Comparison of ENCODE assay signal across 7 cellular contexts in the genomic region with DNA sequence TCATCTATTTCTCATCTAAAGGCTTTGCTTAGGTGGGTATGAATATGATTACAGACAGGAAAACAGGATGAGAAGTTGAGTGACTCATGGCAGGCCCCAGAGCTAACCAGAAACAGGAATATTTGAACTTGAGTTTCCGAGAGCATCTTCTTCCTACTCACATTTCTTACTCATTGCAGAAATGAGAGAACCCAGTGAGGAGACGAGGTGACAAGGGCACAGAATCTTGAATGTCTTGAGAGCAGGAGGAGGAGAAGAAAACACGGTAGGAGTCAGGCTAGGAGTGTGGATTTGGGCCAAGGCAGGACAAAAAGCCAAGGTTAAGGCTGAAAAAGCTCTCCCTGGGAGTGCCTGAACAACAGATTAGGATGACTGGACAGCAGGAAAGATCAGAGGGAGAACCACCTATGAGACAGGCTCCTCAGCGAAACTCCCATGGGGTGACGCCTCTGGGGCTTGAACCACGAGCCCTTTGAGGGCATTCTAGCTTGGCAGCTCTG. TPM values are rescaled to one million over a fixed set of nuclear protein-coding genes. Genes with fewer than 3 reads are reported as not detected.
DNase-seq lines count a peak whose midpoint lies in the region; ATAC-seq, FAIRE-seq and TF ChIP-seq lines count a peak whose summit lies in the region.
"Had no signal": no experiment of that assay in that cellular context is flagged by ENCODE, and none has a peak within 500 bp of the region (broad histone marks: within the 10 kb centered on the region; RNA-seq: fewer than 3 reads in every experiment).

No MANE protein-coding gene starts in this region.

- peak overlapping the region; percentile 2 for H3K9ac ChIP-seq in HUES6 (ENCODE audit: low read length)

- H3K4me1 ChIP-seq in HUES6 (ENCODE audit: control insufficient read depth, insufficient read depth, low read length) (peaks cover 9% of the 10 kb centered on the region), SJCRH30 (no peaks in the 10 kb centered on the region)

- peaks cover 32 to 39% of the 10 kb centered on the region in 2 donors for H3K36me3 Mint-ChIP-seq in activated naive CD4-positive, alpha-beta T cell treated with anti-CD3 and anti-CD28 coated beads, Interleukin-2, amount 50 U/mL, for 72 hours
- H3K36me3 Mint-ChIP-seq in progenitor cell of endocrine pancreas (ENCODE audit: insufficient read depth), result no peaks in the 10 kb centered on the region

- peak; percentile 60 to 69 for ATAC-seq in activated naive CD4-positive, alpha-beta T cell treated with anti-CD3 and anti-CD28 coated beads, Interleukin-2, amount 50 U/mL, for 72 hours
- ATAC-seq in HG02981 (IDR thresholded peaks at IDR 0.05; ENCODE audit: unreplicated experiment), result no peak

- H3K9me3 ChIP-seq in HUES6 (ENCODE audit: control insufficient read depth, insufficient read depth, low read depth, low read length), result no peaks in the 10 kb centered on the region
- H3K9me3 ChIP-seq in SJCRH30 (replicated peaks), result no peaks in the 10 kb centered on the region
- H3K9me3 ChIP-seq: tibial nerve had no signal

- H3K27ac Mint-ChIP-seq in activated naive CD4-positive, alpha-beta T cell treated with anti-CD3 and anti-CD28 coated beads, Interleukin-2, amount 50 U/mL, for 72 hours, result peak overlapping the region; percentile 96
- H3K27ac Mint-ChIP-seq in progenitor cell of endocrine pancreas, result peak overlapping the region; percentile 79

- no peak for TF ChIP-seq CTCF in progenitor cell of endocrine pancreas (IDR thresholded peaks at IDR 0.05; ENCODE audit: unreplicated experiment)

- H3K27ac ChIP-seq in HUES6 (ENCODE audit: low read depth, low read length), result peak overlapping the region; percentile 25; the same call in 1 of the 2 replicates
- H3K27ac ChIP-seq in SJCRH30, result no peak overlapping the region
- H3K27ac ChIP-seq: tibial nerve had no signal

- no peaks in the 10 kb centered on the region for H3K27me3 Mint-ChIP-seq in progenitor cell of endocrine pancreas

- FAIRE-seq in GM19239 (lab: Jason Lieb, UNC), result no peak

- peaks cover 4% of the 10 kb centered on the region; the same call in 1 of the 2 replicates for H3K36me3 ChIP-seq in HUES6 (ENCODE audit: control insufficient read depth, insufficient read depth, low read length)
- H3K36me3 ChIP-seq in SJCRH30, result peaks cover 3% of the 10 kb centered on the region; the same call in 1 of the 2 replicates
- H3K36me3 ChIP-seq: tibial nerve had no signal

- no peaks in the 10 kb centered on the region for H3K9me3 Mint-ChIP-seq in activated naive CD4-positive, alpha-beta T cell treated with anti-CD3 and anti-CD28 coated beads, Interleukin-2, amount 50 U/mL, for 72 hours
- H3K9me3 Mint-ChIP-seq in progenitor cell of endocrine pancreas (ENCODE audit: low read depth), result no peaks in the 10 kb centered on the region

- H3K27me3 ChIP-seq in HUES6 (ENCODE audit: control insufficient read depth, insufficient read depth, low read length) (no peaks in the 10 kb centered on the region), SJCRH30 (no peaks in the 10 kb centered on the region)
- H3K27me3 ChIP-seq: tibial nerve had no signal

- H3K4me3 Mint-ChIP-seq in progenitor cell of endocrine pancreas (ENCODE audit: low read depth), result no peak overlapping the region

- H3K4me1 Mint-ChIP-seq in progenitor cell of endocrine pancreas (ENCODE audit: low read depth), result peaks cover 23% of the 10 kb centered on the region

- DNase-seq in activated naive CD4-positive, alpha-beta T cell treated with anti-CD3 and anti-CD28 coated beads, Interleukin-2, amount 50 U/mL, for 72 hours (ENCODE audit: low spot score in 2 of 2), result peak in 1 of 2 donors; percentile 76
- no peak for DNase-seq in progenitor cell of endocrine pancreas (ENCODE audit: low spot score, unreplicated experiment)
- DNase-seq in SJCRH30, result no peak
- no peak for DNase-seq in GM19239 (ENCODE audit: insufficient read length, low spot score)

- H3K4me3 ChIP-seq in HUES6 (ENCODE audit: low read depth, low read length), result no peak overlapping the region
- no peak overlapping the region for H3K4me3 ChIP-seq in SJCRH30
- H3K4me3 ChIP-seq: tibial nerve had no signal

RNA-seq across cellular contexts. Expression of gene PGAM1, which starts 3.0 kb away (rescaled TPM):
- 1,000 to 10,000 TPM in 1 of 2 donors, 100 to 1,000 TPM in 1; 610 to 1,410 TPM for total RNA-seq in activated naive CD4-positive, alpha-beta T cell treated with anti-CD3 and anti-CD28 coated beads, Interleukin-2, amount 50 U/mL, for 72 hours
- 130 and 137 TPM in 2 replicates for total RNA-seq in progenitor cell of endocrine pancreas
- total RNA-seq in SJCRH30 (2014; rRNA removed; shearing (Covaris generic)), result 515 and 519 TPM in 2 replicates

RNA-seq across cellular contexts. Expression of gene RRP12, which starts 21.8 kb away (rescaled TPM):
- 10 to 100 TPM; 41.4 to 43.1 TPM for total RNA-seq in activated naive CD4-positive, alpha-beta T cell treated with anti-CD3 and anti-CD28 coated beads, Interleukin-2, amount 50 U/mL, for 72 hours
- total RNA-seq in progenitor cell of endocrine pancreas, result 33.5 and 36.6 TPM in 2 replicates
- total RNA-seq in SJCRH30 (2014; rRNA removed; shearing (Covaris generic)), result 24.2 and 26.8 TPM in 2 replicates

RNA-seq across cellular contexts. Expression of gene EXOSC1, which starts 22.8 kb away (rescaled TPM):
- total RNA-seq in activated naive CD4-positive, alpha-beta T cell treated with anti-CD3 and anti-CD28 coated beads, Interleukin-2, amount 50 U/mL, for 72 hours, result 10 to 100 TPM; 41.3 to 58.0 TPM
- 38.0 and 41.5 TPM in 2 replicates for total RNA-seq in progenitor cell of endocrine pancreas
- total RNA-seq in SJCRH30 (2014; rRNA removed; shearing (Covaris generic)), result 46.9 and 51.4 TPM in 2 replicates

RNA-seq across cellular contexts. Expression of gene ZDHHC16, which starts 23.0 kb away (rescaled TPM):
- total RNA-seq in activated naive CD4-positive, alpha-beta T cell treated with anti-CD3 and anti-CD28 coated beads, Interleukin-2, amount 50 U/mL, for 72 hours, result 10 to 100 TPM; 25.4 to 45.0 TPM
- 59.6 and 64.9 TPM in 2 replicates for total RNA-seq in progenitor cell of endocrine pancreas
- 50.4 and 53.3 TPM in 2 replicates for total RNA-seq in SJCRH30 (2014; rRNA removed; shearing (Covaris generic))
